ENCODE assay signal across 2 cellular contexts in the genomic region with DNA sequence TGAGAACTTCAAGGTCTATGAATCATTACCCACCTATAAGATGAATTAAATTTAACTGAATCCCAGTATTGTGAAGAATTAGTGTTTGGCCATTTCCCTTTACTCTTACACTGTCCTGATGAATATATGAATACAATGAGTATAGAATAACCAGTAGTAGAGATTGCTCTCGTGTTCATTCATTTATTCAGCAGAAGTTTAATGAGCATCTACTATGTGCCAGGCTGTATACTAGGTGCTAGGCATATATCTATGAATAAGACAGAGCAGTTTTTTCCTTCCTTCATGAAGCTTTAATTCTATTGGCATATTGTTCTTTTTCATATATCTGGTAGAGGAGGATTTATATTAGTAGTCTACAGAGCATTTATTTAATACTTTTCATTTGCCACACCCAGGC.
TF ChIP-seq lines count a peak whose summit lies in the region.

No MANE protein-coding gene starts in this region.

TF ChIP-seq in A549, 52 proteins besides CTCF, POLR2A, EP300 and RAD21 (continued from another document):
- TF ChIP-seq FOSB (CRISPR knock-in tag; IDR thresholded peaks at IDR 0.05) (no peak), JUN (IDR thresholded peaks at IDR 0.05) (no peak), ZFP36 (IDR thresholded peaks at IDR 0.05; ENCODE audit: borderline replicate concordance, partially characterized antibody) (no peak), MAFK (IDR thresholded peaks at IDR 0.05; ENCODE audit: partially characterized antibody) (no peak), GATA3 (IDR thresholded peaks at IDR 0.05; ENCODE audit: borderline replicate concordance) (no peak), ZC3H11A (IDR thresholded peaks at IDR 0.05) (no peak), HOXA7 (CRISPR knock-in tag; IDR thresholded peaks at IDR 0.05) (no peak), KDM1A (IDR thresholded peaks at IDR 0.05; ENCODE audit: low read depth) (no peak), EHMT2 (IDR thresholded peaks at IDR 0.05; ENCODE audit: low read depth) (no peak), RFX5 (IDR thresholded peaks at IDR 0.05) (no peak), KDM5A (IDR thresholded peaks at IDR 0.05) (no peak), SREBF2 (IDR thresholded peaks at IDR 0.05) (no peak), CHD2 (IDR thresholded peaks at IDR 0.05; ENCODE audit: low read length, partially characterized antibody) (no peak), HDAC2 (IDR thresholded peaks at IDR 0.05) (no peak), ESRRA (IDR thresholded peaks at IDR 0.05; ENCODE audit: borderline replicate concordance, low read length) (no peak)
TF ChIP-seq in A549: peak in this region for 0.

TF ChIP-seq in endothelial cell of umbilical vein, 7 proteins besides CTCF, POLR2A, EP300 and RAD21 (continued from another document):
- no peak for TF ChIP-seq GATA2 (IDR thresholded peaks at IDR 0.05; ENCODE audit: insufficient read depth, insufficient read length, low read depth, low read length)
- TF ChIP-seq MYC (IDR thresholded peaks at IDR 0.05; ENCODE audit: low read depth, low read length) = no peak
- no peak for TF ChIP-seq FOS (IDR thresholded peaks at IDR 0.05; ENCODE audit: borderline replicate concordance, insufficient read depth, low read length)
